ENCODE assay signal across 14 cellular contexts in genomic region chr10:128526793-128527375, GRCh38.
DNase-seq lines count a peak whose midpoint lies in the region; FAIRE-seq and TF ChIP-seq lines count a peak whose summit lies in the region.
"Had no signal": no experiment of that assay in that cellular context is flagged by ENCODE, and none has a peak within 500 bp of the region (broad histone marks: within the 10 kb centered on the region; RNA-seq: fewer than 3 reads in every experiment).

No MANE protein-coding gene starts in this region.

- H3K4me1 ChIP-seq in A673 (ENCODE audit: insufficient read depth, low read length, poor library complexity, severe bottlenecking), result peaks cover 56% of the 10 kb centered on the region
- H3K4me1 ChIP-seq in H9 (ENCODE audit: insufficient read depth, low read length), result peaks cover 7% of the 10 kb centered on the region; the same call in 1 of the 2 replicates
- H3K4me1 ChIP-seq: HAP-1, prostate gland had no signal

- DNase-seq in A673 (ENCODE audit: low spot score), result peak; percentile 90
- DNase-seq in H9, result peak; percentile 33
- DNase-seq in kidney tubule cell (ENCODE audit: low spot score), result peak; percentile 30
- DNase-seq in Kasumi-1 (lab: John Stamatoyannopoulos, UW), result no peak
- DNase-seq in CD1c-positive myeloid dendritic cell (ENCODE audit: extremely low spot score), result no peak
- DNase-seq in HT-29 (ENCODE audit: low spot score), result no peak
- DNase-seq in HTR-8/SVneo (ENCODE audit: insufficient read length, low spot score), result no peak
- DNase-seq: activated effector memory CD4-positive, alpha-beta T cell treated with Interleukin-2 at 50 U/mL for 16 hours; AML-193; mesendoderm had no signal

- no peak overlapping the region for H4K91ac ChIP-seq in H9 (ENCODE audit: insufficient read length, low read depth, low read length)

- H3K36me3 ChIP-seq in A673 (ENCODE audit: insufficient read depth, low read length, poor library complexity, severe bottlenecking), result no peaks in the 10 kb centered on the region
- H3K36me3 ChIP-seq: HAP-1, prostate gland had no signal

- H2BK12ac ChIP-seq in H9 (ENCODE audit: insufficient read length, low read depth, low read length), result no peak overlapping the region

- H3K79me1 ChIP-seq in H9 (ENCODE audit: insufficient read depth, low read depth, low read length, poor library complexity, severe bottlenecking), result no peaks in the 10 kb centered on the region

- H3K27me3 ChIP-seq in A673 (replicated peaks; ENCODE audit: insufficient read depth, low read depth, low read length, poor library complexity) (no peaks in the 10 kb centered on the region), H9 (ENCODE audit: insufficient read depth, low read length) (no peaks in the 10 kb centered on the region; the same call in 1 of the 2 replicates)

- BruUV-seq in A673 (replicated peaks; lab: Mats Ljungman, UMichigan), result no TSS peak

- H2BK120ac ChIP-seq in H9 (ENCODE audit: low read depth, low read length, poor library complexity, severe bottlenecking), result no peak overlapping the region

- H3T11ph ChIP-seq in H9 (ENCODE audit: low read length), result no peak overlapping the region

- POLR2A ChIA-PET in A673 (lab: Charles Lee; ENCODE audit: low non-redundant PET), result no interaction called here

- H3K9me3 ChIP-seq in A673 (ENCODE audit: low read depth, low read length, poor library complexity, severe bottlenecking), result no peaks in the 10 kb centered on the region
- no peaks in the 10 kb centered on the region for H3K9me3 ChIP-seq in H9 (ENCODE audit: control insufficient read depth, low read depth, low read length)
- H3K9me3 ChIP-seq: HAP-1, prostate gland had no signal

- no peak overlapping the region for H3K18ac ChIP-seq in H9 (ENCODE audit: insufficient read length, low read depth, low read length)

- H4K8ac ChIP-seq in H9 (replicated peaks; ENCODE audit: insufficient read length, low read depth, low read length), result no peak overlapping the region

- no peak overlapping the region for H3K4me3 ChIP-seq in A673 (ENCODE audit: low read depth, low read length, poor library complexity, severe bottlenecking)
- H3K4me3 ChIP-seq: HAP-1, prostate gland had no signal

- H2BK5ac ChIP-seq in H9 (ENCODE audit: insufficient read length, low read length), result no peak overlapping the region

- H3K4me2 ChIP-seq in H9 (ENCODE audit: insufficient read depth, insufficient read length, low read length), result no peak overlapping the region

- H3K23ac ChIP-seq in H9 (ENCODE audit: insufficient read length, low read depth, low read length), result no peak overlapping the region

- H3K4me3 Mint-ChIP-seq in H9, result no peak overlapping the region

- H3K9me3 Mint-ChIP-seq in H9, result no peaks in the 10 kb centered on the region

- H3K27ac ChIP-seq in A673 (ENCODE audit: low read depth, low read length, poor library complexity, severe bottlenecking), result no peak overlapping the region
- H3K27ac ChIP-seq in H9 (ENCODE audit: insufficient read length, low read depth, low read length), result no peak overlapping the region
- peak overlapping the region; percentile 18 for H3K27ac ChIP-seq in angular gyrus (ENCODE audit: low read depth, low read length)
- H3K27ac ChIP-seq: epithelial cell of prostate, prostate gland had no signal

- H3K27ac Mint-ChIP-seq in H9, result no peak overlapping the region; a peak in 1 of 7 replicates

- no peak overlapping the region for H3K56ac ChIP-seq in H9 (ENCODE audit: insufficient read length, low read depth, low read length)

- TF ChIP-seq CTCF in A673 (conservative IDR thresholded peaks at IDR 0.05; ENCODE audit: low read depth, low read length) (no peak), H9 (conservative IDR thresholded peaks at IDR 0.05) (no peak)

- no peak overlapping the region for H4K5ac ChIP-seq in H9 (ENCODE audit: insufficient read length, low read depth, low read length)

- no peak overlapping the region for H3K14ac ChIP-seq in H9 (ENCODE audit: insufficient read depth, low read length)

- no peaks in the 10 kb centered on the region for H3K23me2 ChIP-seq in H9 (ENCODE audit: insufficient read length, low read depth, low read length, poor library complexity, severe bottlenecking)

- FAIRE-seq in HTR-8/SVneo (lab: Jason Lieb, UNC), result no peak

- H3K79me2 ChIP-seq in H9 (ENCODE audit: insufficient read depth, low read length), result no peaks in the 10 kb centered on the region

- WGBS in H9 (ENCODE audit: extremely low coverage, insufficient read length, low lambda C conversion rate), result no CpG with 5 or more reads among the region's 17 CpGs

- no peak overlapping the region for H2AK5ac ChIP-seq in H9 (ENCODE audit: insufficient read length, low read length)

- intact Hi-C loops in A673 (cut with micrococcal nuclease; ENCODE audit: unreplicated experiment), result no loop called here

- CTCF ChIA-PET in A673 (lab: Charles Lee), result interaction anchor here (1.1 kb wide), 1 partner anchor 10 kb away, joined by 7 read pairs; no protein-coding TSS in a partner anchor

- H3K36me3 Mint-ChIP-seq in H9 (ENCODE audit: insufficient read depth in 1 of 3, low read depth in 3 of 3), result no peaks in the 10 kb centered on the region

- H2BK20ac ChIP-seq in H9 (ENCODE audit: low read depth, low read length, poor library complexity, severe bottlenecking), result no peak overlapping the region

- H2BK15ac ChIP-seq in H9 (ENCODE audit: low read depth, low read length), result no peak overlapping the region

- H3K9ac ChIP-seq in H9 (ENCODE audit: extremely low read depth, insufficient read length, low read length), result no peak overlapping the region

- H4K20me1 ChIP-seq in H9 (ENCODE audit: control insufficient read depth, insufficient read depth, insufficient read length), result no peaks in the 10 kb centered on the region

- no peak overlapping the region for H2AFZ ChIP-seq in H9 (ENCODE audit: low read length)

- H3K4me1 Mint-ChIP-seq in H9, result peaks cover 32 to 33% of the 10 kb centered on the region in 2 experiments

- no peaks in the 10 kb centered on the region; the same call in 1 of the 2 replicates for H3K27me3 Mint-ChIP-seq in H9 (ENCODE audit: low read depth)

- no peak overlapping the region for H3K4ac ChIP-seq in H9 (ENCODE audit: low read depth, low read length)

Comparison
In these comparisons a context has a peak if more than half of its experiments do, and no peak if none do; other contexts are left out.
1. DNase-seq: peak in A673 (single experiment), H9 (single experiment) and kidney tubule cell (single experiment); none in Kasumi-1 (0 of 2), CD1c-positive myeloid dendritic cell (single experiment), HT-29 (single experiment) and HTR-8/SVneo (single experiment).